In the genomic region with DNA sequence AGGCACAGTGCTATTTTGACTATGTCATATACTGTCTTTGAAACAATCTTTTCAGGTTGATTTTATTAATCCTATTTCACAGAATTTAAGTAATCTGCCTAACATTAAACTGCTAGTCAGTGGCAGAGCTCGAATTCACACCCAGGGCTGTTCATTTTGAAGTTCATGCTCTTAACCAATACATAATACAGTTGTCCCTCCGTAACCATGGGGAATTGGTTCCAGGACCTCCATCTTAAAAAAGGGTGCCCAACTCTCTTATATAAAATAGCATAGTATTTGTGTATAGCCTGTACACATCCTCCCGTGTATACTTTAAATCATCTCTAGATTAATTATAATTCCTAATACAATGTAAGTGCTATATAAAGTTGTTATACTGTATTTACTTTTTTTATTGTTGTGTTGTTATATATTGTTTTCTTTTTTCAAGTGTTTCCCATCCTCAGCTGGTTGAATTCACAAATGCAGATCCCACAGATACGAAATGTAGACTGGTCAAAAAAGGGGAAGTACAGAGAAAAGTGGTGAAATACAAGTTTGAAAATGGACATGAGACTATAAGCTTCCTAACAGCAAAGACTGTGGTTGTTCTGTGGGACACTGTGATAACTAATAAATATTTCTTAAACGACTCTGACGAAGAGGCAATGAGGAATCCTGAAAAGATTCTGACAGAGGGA, we compare ENCODE assay signal across 8 cellular contexts. TPM values are rescaled to one million over a fixed set of nuclear protein-coding genes. Genes with fewer than 3 reads are reported as not detected.
DNase-seq lines count a peak whose midpoint lies in the region; ATAC-seq and TF ChIP-seq lines count a peak whose summit lies in the region.

No MANE protein-coding gene starts in this region.

- 61 to 86% methylated on average over 5 to 6 of the region's 6 CpGs for WGBS in esophagus squamous epithelium, 2 donors

- H3K9me3 Mint-ChIP-seq in naive B cell, result no peaks in the 10 kb centered on the region

- peak overlapping the region; percentile 11 to 89 (median 62) for H3K27ac Mint-ChIP-seq in naive B cell

- peaks cover 20 to 37% (median 24%) of the 10 kb centered on the region in 3 donors for H3K4me1 Mint-ChIP-seq in naive B cell

- H3K27me3 Mint-ChIP-seq in naive B cell, result no peaks in the 10 kb centered on the region

- H3K27me3 ChIP-seq in esophagus squamous epithelium, result no peaks in the 10 kb centered on the region

- peak overlapping the region in 1 of 4 donors; percentile 33 for H3K27ac ChIP-seq in esophagus squamous epithelium

- DNase-seq in NOMO-1 treated with DMSO at 0.1 percent for 48 hours (lab: John Stamatoyannopoulos, UW; ENCODE audit: unreplicated experiment) (peak; percentile 68), naive B cell (no peak), esophagus squamous epithelium (lab: John Stamatoyannopoulos, UW) (no peak), DMS79 (lab: John Stamatoyannopoulos, UW) (no peak), SW480 (ENCODE audit: low spot score) (no peak), NCI-H82 (lab: John Stamatoyannopoulos, UW) (no peak)

- H3K4me1 ChIP-seq in esophagus squamous epithelium, result peaks cover 0 to 22% (median 0%) of the 10 kb centered on the region in 3 donors

- peak overlapping the region; percentile 14 to 87 (median 71) for H3K4me3 Mint-ChIP-seq in naive B cell

- peak overlapping the region in 1 of 4 donors; percentile 14 for H3K4me3 ChIP-seq in esophagus squamous epithelium

- peak; percentile 72 for ATAC-seq in GM18868 (IDR thresholded peaks at IDR 0.05; ENCODE audit: unreplicated experiment)
- peak; percentile 64 for ATAC-seq in HG02571 (IDR thresholded peaks at IDR 0.05; ENCODE audit: unreplicated experiment)
- ATAC-seq in naive B cell (ENCODE audit: low read depth in 2 of 2), result peak; percentile 56 to 66

- H3K36me3 ChIP-seq in esophagus squamous epithelium, result no peaks in the 10 kb centered on the region

- TF ChIP-seq POLR2A in esophagus squamous epithelium (IDR thresholded peaks at IDR 0.05), result no peak

- TF ChIP-seq CTCF in esophagus squamous epithelium (IDR thresholded peaks at IDR 0.05), result no peak

- peaks cover 0 to 4% of the 10 kb centered on the region in 2 donors for H3K36me3 Mint-ChIP-seq in naive B cell

- no peaks in the 10 kb centered on the region for H3K9me3 ChIP-seq in esophagus squamous epithelium

- intact Hi-C loops in esophagus squamous epithelium (cut with DNase I), result no loop called here

RNA-seq across cellular contexts. Expression of gene RFX3, which starts 18.3 kb away (rescaled TPM):
- 10 to 100 TPM in 2 of 6 donors, 1 to 10 TPM in 4; 3.7 to 16.7 (median 6.3) TPM for polyA plus RNA-seq in naive B cell (ENCODE audit: low read depth in 6 of 6)
- 1 to 10 TPM in 3 of 4 donors, under 1 TPM in 1; 0.91 to 6.5 (median 3.3) TPM for total RNA-seq in esophagus squamous epithelium
